20 cellular contexts compared by ENCODE assay signal in the genomic region with DNA sequence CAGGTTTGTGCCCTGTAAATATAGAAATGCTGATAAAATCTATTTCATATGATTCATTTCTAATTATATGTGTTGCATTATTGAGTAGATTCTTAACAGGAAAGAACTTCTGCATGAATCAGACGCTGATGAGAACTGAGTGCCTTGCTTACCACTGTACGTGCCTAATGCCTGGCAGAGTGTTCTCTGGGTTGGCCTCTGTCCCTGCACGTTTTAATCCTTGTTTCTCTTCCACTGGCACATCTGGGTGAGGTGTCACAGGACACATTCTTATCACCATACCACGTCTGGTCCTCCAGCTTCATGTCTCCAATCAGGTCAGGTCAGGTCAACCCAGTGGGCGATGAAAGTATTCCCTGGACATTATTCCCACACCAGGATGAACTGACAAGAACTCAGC. TPM values are rescaled to one million over a fixed set of nuclear protein-coding genes. Genes with fewer than 3 reads are reported as not detected.
DNase-seq lines count a peak whose midpoint lies in the region; ATAC-seq and TF ChIP-seq lines count a peak whose summit lies in the region.
"Had no signal": no experiment of that assay in that cellular context is flagged by ENCODE, and none has a peak within 500 bp of the region (broad histone marks: within the 10 kb centered on the region; RNA-seq: fewer than 3 reads in every experiment).

No MANE protein-coding gene starts in this region.

- no peak for TF ChIP-seq EP300 in stomach (IDR thresholded peaks at IDR 0.05)

- no peak overlapping the region for H3K27ac Mint-ChIP-seq in Caco-2 (ENCODE audit: unreplicated experiment)
- H3K27ac Mint-ChIP-seq: activated naive CD8-positive, alpha-beta T cell treated with anti-CD3 and anti-CD28 coated beads for 36 hours; T-helper 2 cell treated with Interferon-gamma antibody and Interleukin-4, amounts not matched to agents 5 μg/mL and 100 μg/mL, for 36 hours had no signal

- H3K27ac ChIP-seq in IMR-90 (ENCODE audit: insufficient read depth, low read length), result no peak overlapping the region
- H3K27ac ChIP-seq in stomach, result no peak overlapping the region
- H3K27ac ChIP-seq: brain microvascular endothelial cell, left lung, sigmoid colon, SK-N-MC had no signal

- no peak overlapping the region for H3K4ac ChIP-seq in IMR-90 (ENCODE audit: low read depth, low read length)

- H2AFZ ChIP-seq in IMR-90 (replicated peaks; ENCODE audit: low read length, poor library complexity), result no peak overlapping the region

- no peak overlapping the region for H2BK120ac ChIP-seq in IMR-90 (ENCODE audit: low read depth, low read length)

- H3K9me3 Mint-ChIP-seq in Caco-2 (ENCODE audit: unreplicated experiment), result peaks cover 11% of the 10 kb centered on the region

- H3K36me3 ChIP-seq in IMR-90 (ENCODE audit: control insufficient read depth, insufficient read depth, low read length) (no peaks in the 10 kb centered on the region), Caco-2 (ENCODE audit: control insufficient read depth, insufficient read depth, low read length) (no peaks in the 10 kb centered on the region), stomach (no peaks in the 10 kb centered on the region)
- H3K36me3 ChIP-seq: brain microvascular endothelial cell, left lung, sigmoid colon had no signal

- H3K27me3 ChIP-seq in IMR-90 (ENCODE audit: control insufficient read depth, insufficient read depth, low read length) (peaks cover 3% of the 10 kb centered on the region; the same call in 1 of the 2 replicates), Caco-2 (replicated peaks; ENCODE audit: control insufficient read depth, insufficient read depth, low read length) (no peaks in the 10 kb centered on the region), stomach (no peaks in the 10 kb centered on the region)
- H3K27me3 ChIP-seq: brain microvascular endothelial cell, left lung, sigmoid colon had no signal

- H4K20me1 ChIP-seq in IMR-90 (ENCODE audit: insufficient read depth, low read length), result no peaks in the 10 kb centered on the region

- no peak overlapping the region for H2BK5ac ChIP-seq in IMR-90 (ENCODE audit: low read depth, low read length, poor library complexity, severe bottlenecking)

- H3K4me2 ChIP-seq in IMR-90 (ENCODE audit: low read depth, low read length), result no peak overlapping the region

- POLR2A ChIA-PET in IMR-90 (lab: Charles Lee; ENCODE audit: unreplicated experiment), result no interaction called here
- POLR2A ChIA-PET in Caco-2 (lab: Charles Lee), result no interaction called here

- no peak overlapping the region for H2BK15ac ChIP-seq in IMR-90 (ENCODE audit: low read depth, low read length)

- no peak overlapping the region for H2BK20ac ChIP-seq in IMR-90 (ENCODE audit: low read depth, low read length)

- DNase-seq in AG20443 (ENCODE audit: low spot score) (peak; percentile 72), IMR-90 (peak; percentile 31), lung microvascular endothelial cell (ENCODE audit: low read depth in 2 of 2) (peak; percentile 83 to 89), HUDEP-2 (lab: John Stamatoyannopoulos, UW; ENCODE audit: unreplicated experiment in 76 of 76) (no peak), mucosa of gallbladder (ENCODE audit: low spot score) (no peak), Caco-2 (no peak), stomach (no peak)
- DNase-seq: activated naive CD8-positive, alpha-beta T cell treated with anti-CD3 and anti-CD28 coated beads for 36 hours; AML-193; brain microvascular endothelial cell; effector CD4-positive, alpha-beta T cell; Kasumi-1; left lung; NCI-H1105; NCI-H82; sigmoid colon; substantia nigra had no signal

- H3K4me1 ChIP-seq in IMR-90 (ENCODE audit: control insufficient read depth, insufficient read depth, low read length), result no peaks in the 10 kb centered on the region
- no peaks in the 10 kb centered on the region for H3K4me1 ChIP-seq in Caco-2
- H3K4me1 ChIP-seq in stomach, result no peaks in the 10 kb centered on the region
- H3K4me1 ChIP-seq: left lung, sigmoid colon had no signal

- no peaks in the 10 kb centered on the region for H3K27me3 Mint-ChIP-seq in Caco-2 (ENCODE audit: insufficient read depth, unreplicated experiment)
- H3K27me3 Mint-ChIP-seq: activated naive CD8-positive, alpha-beta T cell treated with anti-CD3 and anti-CD28 coated beads for 36 hours had no signal

- ATAC-seq in IMR-90 (ENCODE audit: low read depth), result no peak
- ATAC-seq in esophagus mucosa, result peak; percentile 83
- ATAC-seq: left lung had no signal

- no peak overlapping the region for H3K9ac ChIP-seq in IMR-90 (ENCODE audit: low read depth, low read length)

- no peak overlapping the region for H2AK9ac ChIP-seq in IMR-90 (replicated peaks; ENCODE audit: low read depth, low read length, poor library complexity)

- no peak overlapping the region for H4K91ac ChIP-seq in IMR-90 (ENCODE audit: insufficient read depth, low read depth, low read length)

- TF ChIP-seq RAD21 in IMR-90 (IDR thresholded peaks at IDR 0.05; ENCODE audit: low read length), result no peak

- no peak overlapping the region for H3K4me3 Mint-ChIP-seq in Caco-2 (ENCODE audit: unreplicated experiment)
- H3K4me3 Mint-ChIP-seq: activated naive CD8-positive, alpha-beta T cell treated with anti-CD3 and anti-CD28 coated beads for 36 hours; T-helper 2 cell treated with Interferon-gamma antibody and Interleukin-4, amounts not matched to agents 5 μg/mL and 100 μg/mL, for 36 hours had no signal

- 0 out of 2 replicates have a peak overlapping the region, but pooled peaks have one; percentile 56 for H3K14ac ChIP-seq in IMR-90 (replicated peaks; ENCODE audit: low read depth, low read length)

- no peaks in the 10 kb centered on the region for H3K4me1 Mint-ChIP-seq in Caco-2 (ENCODE audit: low read depth, unreplicated experiment)
- H3K4me1 Mint-ChIP-seq: activated naive CD8-positive, alpha-beta T cell treated with anti-CD3 and anti-CD28 coated beads for 36 hours had no signal

- BruUV-seq in IMR-90 (replicated peaks; lab: Mats Ljungman, UMichigan) (no TSS peak), Caco-2 (replicated peaks; lab: Mats Ljungman, UMichigan) (no TSS peak)

- H3K56ac ChIP-seq in IMR-90 (ENCODE audit: extremely low read depth, insufficient read depth, low read length), result no peak overlapping the region

- H4K5ac ChIP-seq in IMR-90 (ENCODE audit: low read depth, low read length), result no peak overlapping the region

- H3K18ac ChIP-seq in IMR-90 (ENCODE audit: low read depth, low read length), result no peak overlapping the region

- H3K36me3 Mint-ChIP-seq in Caco-2 (ENCODE audit: insufficient read depth, unreplicated experiment), result no peaks in the 10 kb centered on the region

- H4K8ac ChIP-seq in IMR-90 (ENCODE audit: low read depth in 2 of 2, low read length in 2 of 2), result no peak overlapping the region

- H3K9me3 ChIP-seq in IMR-90 (ENCODE audit: control insufficient read depth, insufficient read depth, low read length) (no peaks in the 10 kb centered on the region), Caco-2 (peaks cover 3% of the 10 kb centered on the region; the same call in 1 of the 2 replicates), stomach (peaks cover 0 to 4% (median 2%) of the 10 kb centered on the region in 4 donors)

- H3K4me3 ChIP-seq in IMR-90 (ENCODE audit: insufficient read depth, low read depth, low read length) (no peak overlapping the region), Caco-2 (ENCODE audit: low read depth, low read length) (no peak overlapping the region), stomach (no peak overlapping the region)
- H3K4me3 ChIP-seq: left lung, sigmoid colon, SK-N-MC had no signal

- CTCF ChIA-PET in IMR-90 (lab: Yijun Ruan, JAX), result no interaction called here
- CTCF ChIA-PET in Caco-2 (lab: Charles Lee), result no interaction called here

- H3K79me1 ChIP-seq in IMR-90 (ENCODE audit: low read depth in 1 of 2, low read length in 2 of 2), result no peaks in the 10 kb centered on the region

- 60% methylated on average over 3 of the region's 5 CpGs; no CpG with 5 or more reads in 1 of the 2 experiments for WGBS in IMR-90 (ENCODE audit: extremely low coverage in 2 of 2, insufficient read length in 1 of 2), 2 experiments
- WGBS in stomach, 5 donors, result 52 to 66% (median 61%) methylated on average over 5 of the region's 5 CpGs

- no peak overlapping the region for H3K23ac ChIP-seq in IMR-90 (ENCODE audit: low read depth, low read length)

- in situ Hi-C loops in IMR-90 (cut with MboI; ENCODE audit: low sequenced_read_pairs), result no loop called here

- no peaks in the 10 kb centered on the region; the same call in 1 of the 2 replicates for H3K9me1 ChIP-seq in IMR-90 (ENCODE audit: insufficient read depth, low read length)

- TF ChIP-seq POLR2A in IMR-90 (IDR thresholded peaks at IDR 0.05; ENCODE audit: low read depth, low read length) (no peak), stomach (IDR thresholded peaks at IDR 0.05) (no peak)

- intact Hi-C loops in IMR-90 (cut with micrococcal nuclease), result no loop called here
- intact Hi-C loops in Caco-2 (cut with micrococcal nuclease; ENCODE audit: unreplicated experiment), result no loop called here
- intact Hi-C loops in stomach (cut with DNase I; ENCODE audit: low total_unique reads), result no loop called here

- no peak overlapping the region for H2AK5ac ChIP-seq in IMR-90 (ENCODE audit: low read depth, low read length)

- dilution Hi-C loops in IMR-90 (cut with HindIII; ENCODE audit: low sequenced_read_pairs, unreplicated experiment), result no loop called here

- TF ChIP-seq CTCF in IMR-90 (conservative IDR thresholded peaks at IDR 0.05; ENCODE audit: low read depth, low read length) (no peak), Caco-2 (IDR thresholded peaks at IDR 0.05; ENCODE audit: insufficient read depth in 1 of 2, low read depth in 1 of 2, low read length in 1 of 2, severe bottlenecking in 1 of 2, unreplicated experiment in 1 of 2) (no peak), stomach (IDR thresholded peaks at IDR 0.05) (no peak)

TF ChIP-seq in IMR-90, 13 proteins besides CTCF, POLR2A, EP300 and RAD21:
- TF ChIP-seq BHLHE40 (IDR thresholded peaks at IDR 0.05; ENCODE audit: low read depth, low read length) (peak; percentile 68; the same call in 1 of the 2 replicates), RFX5 (IDR thresholded peaks at IDR 0.05; ENCODE audit: low read depth, low read length) (no peak), RCOR1 (IDR thresholded peaks at IDR 0.05; ENCODE audit: insufficient replicate concordance, low read length) (no peak)
TF ChIP-seq in IMR-90: peak in this region for 1.

RNA-seq across cellular contexts. Expression of a gene that starts 53.6 kb away (rescaled TPM):
- 8.2 and 9.4 TPM in 2 replicates for total RNA-seq in IMR-90 (2012; rRNA removed)
- polyA plus RNA-seq in IMR-90 (2012; rRNA removed), result 11.6 and 12.6 TPM in 2 replicates
- polyA plus RNA-seq in IMR-90 (2012; cell fraction: cytosol; rRNA removed), result 5.3 and 7.2 TPM in 2 replicates
- 8.7 and 26.7 TPM in 2 replicates for polyA plus RNA-seq in IMR-90 (2012; cell fraction: nucleus; rRNA removed; ENCODE audit: low replicate concordance)
- 77.8 TPM for total RNA-seq in esophagus mucosa
- total RNA-seq in lung microvascular endothelial cell, result 17.0 and 26.8 TPM in 2 replicates
- total RNA-seq in mucosa of gallbladder, result 81.0 TPM
- total RNA-seq in Caco-2 (2022), result 33.2 and 34.8 TPM in 2 replicates
- 100 to 1,000 TPM in 2 of 5 donors, 10 to 100 TPM in 3; 46.4 to 113 (median 79.1) TPM for total RNA-seq in stomach
- 10 to 100 TPM; 13.0 to 45.1 (median 13.5) TPM for polyA plus RNA-seq in stomach

Comparison
In these comparisons a context has a peak if more than half of its experiments do, and no peak if none do; other contexts are left out.
1. DNase-seq: peak in AG20443 (single experiment), IMR-90 (single experiment) and lung microvascular endothelial cell (2 of 2); none in HUDEP-2 (0 of 76), mucosa of gallbladder (single experiment), Caco-2 (0 of 2) and stomach (single experiment).